Comparison of ENCODE assay signal across 8 cellular contexts in genomic region chr14:63204407-63205280, GRCh38. TPM values are rescaled to one million over a fixed set of nuclear protein-coding genes. Genes with fewer than 3 reads are reported as not detected.
A peak's percentile ranks its signal among the peaks of the same experiment; 100 is the strongest.
DNase-seq lines count a peak whose midpoint lies in the region; ATAC-seq and TF ChIP-seq lines count a peak whose summit lies in the region.

TSS of gene RHOJ (plus strand) at chr14:63204443. CDS start at chr14:63204870, 427 bp downstream.

- H3K27ac Mint-ChIP-seq in stimulated activated naive B cell treated with anti-CD40 and anti-IgM and Interleukin-4, amounts not matched to agents 10 μg/mL and 1 μg/mL and 100 μg/mL, for 72 hours: no peak within 1 kb of the TSS

- DNase-seq in NCI-H1092 (lab: John Stamatoyannopoulos, UW): peak; percentile 78
- DNase-seq in cerebellum (ENCODE audit: low spot score): no peak
- DNase-seq in left lung: peak; percentile 34 to 41
- DNase-seq in testis: peak; percentile 43
- no peak for DNase-seq in stimulated activated naive B cell treated with anti-CD40 and anti-IgM and Interleukin-4, amounts not matched to agents 10 μg/mL and 1 μg/mL and 100 μg/mL, for 72 hours
- DNase-seq in OCI-M2 (lab: John Stamatoyannopoulos, UW; ENCODE audit: unreplicated experiment): no peak

- H3K27me3 Mint-ChIP-seq in stimulated activated naive B cell treated with anti-CD40 and anti-IgM and Interleukin-4, amounts not matched to agents 10 μg/mL and 1 μg/mL and 100 μg/mL, for 72 hours: peaks cover 0 to 9% of the 10 kb centered on the region in 2 donors

- H3K9me3 Mint-ChIP-seq in stimulated activated naive B cell treated with anti-CD40 and anti-IgM and Interleukin-4, amounts not matched to agents 10 μg/mL and 1 μg/mL and 100 μg/mL, for 72 hours: peaks cover 0 to 3% of the 10 kb centered on the region in 2 donors

- WGBS in testis, 2 donors: 16 to 21% methylated on average over 20 to 23 of the region's 23 CpGs

- intact Hi-C loops in left lung (cut with DNase I): no loop called here
- intact Hi-C loops in testis (cut with DNase I; ENCODE audit: low total_unique reads): no loop called here

- H3K4me3 ChIP-seq in left lung (peak within 1 kb of the TSS; percentile 32 to 38), testis (peak within 1 kb of the TSS; percentile 53 to 58)

- H3K4me3 Mint-ChIP-seq in stimulated activated naive B cell treated with anti-CD40 and anti-IgM and Interleukin-4, amounts not matched to agents 10 μg/mL and 1 μg/mL and 100 μg/mL, for 72 hours: no peak within 1 kb of the TSS

- peaks cover 0 to 10% of the 10 kb centered on the region in 2 donors for H3K27me3 ChIP-seq in left lung
- no peaks in the 10 kb centered on the region for H3K27me3 ChIP-seq in testis

- H3K27ac ChIP-seq in left lung (peak within 1 kb of the TSS; percentile 79 to 90), testis (peak within 1 kb of the TSS; percentile 36 to 87)

- H3K9me3 ChIP-seq in left lung (no peaks in the 10 kb centered on the region), testis (no peaks in the 10 kb centered on the region)

- no peaks in the 10 kb centered on the region for H3K36me3 Mint-ChIP-seq in stimulated activated naive B cell treated with anti-CD40 and anti-IgM and Interleukin-4, amounts not matched to agents 10 μg/mL and 1 μg/mL and 100 μg/mL, for 72 hours

- H3K4me1 ChIP-seq in left lung: no peaks in the 10 kb centered on the region
- H3K4me1 ChIP-seq in testis: peaks cover 5% of the 10 kb centered on the region

- no peaks in the 10 kb centered on the region for H3K4me1 Mint-ChIP-seq in stimulated activated naive B cell treated with anti-CD40 and anti-IgM and Interleukin-4, amounts not matched to agents 10 μg/mL and 1 μg/mL and 100 μg/mL, for 72 hours

- peak; percentile 16 for ATAC-seq in left lung
- no peak for ATAC-seq in HG03039 (IDR thresholded peaks at IDR 0.05; ENCODE audit: unreplicated experiment)
- no peak for ATAC-seq in stimulated activated naive B cell treated with anti-CD40 and anti-IgM and Interleukin-4, amounts not matched to agents 10 μg/mL and 1 μg/mL and 100 μg/mL, for 72 hours (replicated peaks)
- no peak for ATAC-seq in GM21528 (IDR thresholded peaks at IDR 0.05; ENCODE audit: low FRiP score, unreplicated experiment)

- H3K36me3 ChIP-seq in left lung: no peaks in the 10 kb centered on the region
- H3K36me3 ChIP-seq in testis (ENCODE audit: low read depth, missing control alignments): no peaks in the 10 kb centered on the region

- TF ChIP-seq CTCF in left lung (IDR thresholded peaks at IDR 0.05): no peak
- no peak for TF ChIP-seq CTCF in testis (IDR thresholded peaks at IDR 0.05)

- no peak for TF ChIP-seq POLR2A in testis (IDR thresholded peaks at IDR 0.05)

RNA-seq across cellular contexts. Expression of gene RHOJ, which starts in this region (rescaled TPM):
- total RNA-seq in cerebellum: 16.2 TPM
- 10 to 100 TPM; 21.5 to 32.7 TPM for total RNA-seq in left lung
- 10 to 100 TPM in 1 of 2 donors, 1 to 10 TPM in 1; 8.3 to 18.6 TPM for total RNA-seq in testis
- polyA plus RNA-seq in testis (ENCODE audit: insufficient read depth, low read depth, low replicate concordance): 8.4 TPM

Comparison
In these comparisons a context has a peak if more than half of its experiments do, and no peak if none do; other contexts are left out.
1. DNase-seq: peak in NCI-H1092 (single experiment), left lung (2 of 2) and testis (single experiment); none in cerebellum (single experiment), stimulated activated naive B cell treated with anti-CD40 and anti-IgM and Interleukin-4, amounts not matched to agents 10 μg/mL and 1 μg/mL and 100 μg/mL, for 72 hours (single experiment) and OCI-M2 (single experiment).